1 cellular context compared by ENCODE assay signal in genomic region chr3:50316657-50317242, GRCh38.
TF ChIP-seq lines count a peak whose summit lies in the region.

No MANE protein-coding gene starts in this region.

TF ChIP-seq in K562, 482 proteins besides CTCF, POLR2A, EP300 and RAD21 (continued from another document and continues in another):
- no peak for TF ChIP-seq ARID3A (IDR thresholded peaks at IDR 0.05; ENCODE audit: borderline replicate concordance, low read depth, low read length)
- TF ChIP-seq HMG20A (CRISPR knock-in tag; conservative IDR thresholded peaks at IDR 0.05): no peak
- no peak for TF ChIP-seq TSHZ1 (CRISPR knock-in tag; IDR thresholded peaks at IDR 0.05)
- TF ChIP-seq ZNF384 (IDR thresholded peaks at IDR 0.05; ENCODE audit: low read depth, low read length): no peak
- no peak for TF ChIP-seq BMI1 (IDR thresholded peaks at IDR 0.05; ENCODE audit: low read length)
- TF ChIP-seq NEUROD1 (IDR thresholded peaks at IDR 0.05; ENCODE audit: borderline replicate concordance, low read depth, low read length, partially characterized antibody): no peak
- peak; percentile 78; the same call in 1 of the 2 replicates for TF ChIP-seq JUN (IDR thresholded peaks at IDR 0.05; ENCODE audit: borderline replicate concordance, low read depth, low read length)
- TF ChIP-seq JUN (CRISPR knock-in tag; IDR thresholded peaks at IDR 0.05; ENCODE audit: borderline replicate concordance): no peak
- TF ChIP-seq ZFP91 (CRISPR knock-in tag; IDR thresholded peaks at IDR 0.05): 0 out of 2 replicates have a peak, but pooled peaks have one; percentile 27
- TF ChIP-seq BCL6 (CRISPR knock-in tag; IDR thresholded peaks at IDR 0.05): no peak
- no peak for TF ChIP-seq CEBPZ (IDR thresholded peaks at IDR 0.05; ENCODE audit: borderline replicate concordance, low read depth, low read length)
- no peak; the same call in 1 of the 2 replicates for TF ChIP-seq PHF8 (IDR thresholded peaks at IDR 0.05; ENCODE audit: borderline replicate concordance, low read length)
- TF ChIP-seq ZBTB7A (IDR thresholded peaks at IDR 0.05; ENCODE audit: borderline replicate concordance, control insufficient read depth, low read depth, low read length): peak; percentile 50; the same call in 1 of the 2 replicates
- no peak for TF ChIP-seq MIER1 (IDR thresholded peaks at IDR 0.05; ENCODE audit: low read depth)
- peak; percentile 23 for TF ChIP-seq FOS (IDR thresholded peaks at IDR 0.05; ENCODE audit: extremely low read depth, insufficient read length)
- TF ChIP-seq SMARCA5 (IDR thresholded peaks at IDR 0.05): no peak
- TF ChIP-seq RBFOX2 (IDR thresholded peaks at IDR 0.05; ENCODE audit: low read depth, low read length): no peak; the same call in 1 of the 2 replicates
- no peak for TF ChIP-seq FOXJ3 (CRISPR knock-in tag; IDR thresholded peaks at IDR 0.05)
- no peak for TF ChIP-seq DIDO1 (tag; IDR thresholded peaks at IDR 0.05; ENCODE audit: low read depth)
- no peak for TF ChIP-seq IRF1 (CRISPR knock-in tag; IDR thresholded peaks at IDR 0.05; ENCODE audit: borderline replicate concordance)
- TF ChIP-seq STAT5B (CRISPR knock-in tag; IDR thresholded peaks at IDR 0.05): no peak
- TF ChIP-seq DACH1 (IDR thresholded peaks at IDR 0.05; ENCODE audit: partially characterized antibody): no peak
- TF ChIP-seq MTF1 (CRISPR knock-in tag; IDR thresholded peaks at IDR 0.05; ENCODE audit: borderline replicate concordance): no peak
- TF ChIP-seq TFAP4 (CRISPR knock-in tag; IDR thresholded peaks at IDR 0.05; ENCODE audit: borderline replicate concordance): peak; percentile 67; the same call in 1 of the 2 replicates
- no peak for TF ChIP-seq CBX2 (IDR thresholded peaks at IDR 0.05; ENCODE audit: insufficient read depth, low read length, poor library complexity, severe bottlenecking)
- TF ChIP-seq CHCHD3 (CRISPR knock-in tag; IDR thresholded peaks at IDR 0.05): no peak
- no peak for TF ChIP-seq NFYB (IDR thresholded peaks at IDR 0.05; ENCODE audit: extremely low read depth, insufficient read length)
- no peak for TF ChIP-seq CREB1 (IDR thresholded peaks at IDR 0.05)
- 0 out of 2 replicates have a peak, but pooled peaks have one; percentile 27 for TF ChIP-seq CREB1 (CRISPR knock-in tag; IDR thresholded peaks at IDR 0.05)
- no peak for TF ChIP-seq ZBTB43 (CRISPR knock-in tag; IDR thresholded peaks at IDR 0.05)
- no peak for TF ChIP-seq FOXK1 (CRISPR knock-in tag; IDR thresholded peaks at IDR 0.05; ENCODE audit: borderline replicate concordance)
- TF ChIP-seq NR3C1 (CRISPR knock-in tag; IDR thresholded peaks at IDR 0.05): no peak
- TF ChIP-seq NBN (IDR thresholded peaks at IDR 0.05; ENCODE audit: low read depth): no peak
- no peak for TF ChIP-seq CUX1 (CRISPR knock-in tag; IDR thresholded peaks at IDR 0.05)
- no peak for TF ChIP-seq EGR1 (conservative IDR thresholded peaks at IDR 0.05)
- TF ChIP-seq EWSR1 (IDR thresholded peaks at IDR 0.05; ENCODE audit: borderline replicate concordance, low read depth, partially characterized antibody): no peak
- no peak for TF ChIP-seq HNRNPH1 (optimal IDR thresholded peaks at IDR 0.05; ENCODE audit: low read depth, low read length)
- TF ChIP-seq NR2C1 (IDR thresholded peaks at IDR 0.05): no peak
- no peak for TF ChIP-seq NR2C1 (tag; IDR thresholded peaks at IDR 0.05)
- TF ChIP-seq SMARCE1 (IDR thresholded peaks at IDR 0.05): 0 out of 2 replicates have a peak, but pooled peaks have one; percentile 39
- 0 out of 2 replicates have a peak, but pooled peaks have one; percentile 37 for TF ChIP-seq SP1 (CRISPR knock-in tag; IDR thresholded peaks at IDR 0.05)
- no peak for TF ChIP-seq SMARCB1 (IDR thresholded peaks at IDR 0.05; ENCODE audit: insufficient read length, low read depth)
- TF ChIP-seq ZNF311 (CRISPR knock-in tag; IDR thresholded peaks at IDR 0.05): no peak
- 0 out of 2 replicates have a peak, but pooled peaks have one; percentile 22 for TF ChIP-seq MYNN (IDR thresholded peaks at IDR 0.05)
- no peak for TF ChIP-seq MYNN (CRISPR knock-in tag; IDR thresholded peaks at IDR 0.05)
- TF ChIP-seq TBP (optimal IDR thresholded peaks at IDR 0.05; ENCODE audit: low read depth, low read length): peak; percentile 9
- TF ChIP-seq FIP1L1 (IDR thresholded peaks at IDR 0.05; ENCODE audit: low read depth, low read length, poor library complexity, severe bottlenecking): no peak
- no peak for TF ChIP-seq RFX7 (CRISPR knock-in tag; IDR thresholded peaks at IDR 0.05)
- TF ChIP-seq JUND (IDR thresholded peaks at IDR 0.05; ENCODE audit: borderline replicate concordance, low read depth, low read length): peak; percentile 95
- TF ChIP-seq JUND (tag; IDR thresholded peaks at IDR 0.05; ENCODE audit: borderline replicate concordance, low read depth, low read length): peak; percentile 92; the same call in 2 of the 3 replicates
